Comparison of ENCODE assay signal across 33 cellular contexts in genomic region chr6:54063228-54063539, GRCh38. TPM values are rescaled to one million over a fixed set of nuclear protein-coding genes. Genes with fewer than 3 reads are reported as not detected.
DNase-seq lines count a peak whose midpoint lies in the region; ATAC-seq, FAIRE-seq and TF ChIP-seq lines count a peak whose summit lies in the region.
"Had no signal": no experiment of that assay in that cellular context is flagged by ENCODE, and none has a peak within 500 bp of the region (broad histone marks: within the 10 kb centered on the region; RNA-seq: fewer than 3 reads in every experiment).

No MANE protein-coding gene starts in this region.

- ATAC-seq in right lobe of liver (peak; percentile 68 to 81 (median 74)), HG02759 (IDR thresholded peaks at IDR 0.05; ENCODE audit: unreplicated experiment) (no peak)
- no peak for ATAC-seq in stimulated activated naive CD8-positive, alpha-beta T cell treated with anti-CD3 and anti-CD28 coated beads, Interleukin-15, amount 100 ng/mL, for 72 hours
- ATAC-seq: activated naive CD8-positive, alpha-beta T cell treated with anti-CD3 and anti-CD28 coated beads, Interleukin-2, amount 50 U/mL, for 24 hours; effector memory CD8-positive, alpha-beta T cell; GM12878 had no signal

- H3K9ac ChIP-seq in skeletal muscle tissue (ENCODE audit: low read depth in 1 of 3, low read length in 3 of 3): peak overlapping the region in 2 of 3 donors; percentile 42 to 54

- H3K4me1 Mint-ChIP-seq in stimulated activated naive CD8-positive, alpha-beta T cell treated with anti-CD3 and anti-CD28 coated beads, Interleukin-15, amount 100 ng/mL, for 72 hours: no peaks in the 10 kb centered on the region
- H3K4me1 Mint-ChIP-seq: activated CD4-positive, alpha-beta T cell treated with anti-CD3 and anti-CD28 coated beads, Interleukin-2, amount 10 ng/mL, durations not matched to agents 24 days and 14 days; activated naive CD8-positive, alpha-beta T cell treated with anti-CD3 and anti-CD28 coated beads, Interleukin-2, amount 50 U/mL, for 24 hours; CD8-positive, alpha-beta memory T cell; H9; IgD-negative memory B cell had no signal

- no peak overlapping the region for H3K27ac Mint-ChIP-seq in stimulated activated naive CD8-positive, alpha-beta T cell treated with anti-CD3 and anti-CD28 coated beads, Interleukin-15, amount 100 ng/mL, for 72 hours
- H3K27ac Mint-ChIP-seq: activated CD4-positive, alpha-beta T cell treated with anti-CD3 and anti-CD28 coated beads, Interleukin-2, amount 10 ng/mL, durations not matched to agents 24 days and 14 days; activated naive CD8-positive, alpha-beta T cell treated with anti-CD3 and anti-CD28 coated beads, Interleukin-2, amount 50 U/mL, for 24 hours; activated T-cell treated with anti-CD3 and anti-CD28 coated beads, Interleukin-2, amount 50 U/mL, for 24 hours; CD8-positive, alpha-beta memory T cell; effector memory CD8-positive, alpha-beta T cell; H9; IgD-negative memory B cell; nephron progenitor cell; stimulated activated naive CD8-positive, alpha-beta T cell treated with anti-CD3 and anti-CD28 coated beads, Interleukin-15, Interleukin-2, amounts not matched to agents 100 ng/mL and 50 ng/mL, for 24 hours had no signal

- H3K27ac ChIP-seq in right lobe of liver (peak overlapping the region; percentile 27 to 65 (median 56)), skeletal muscle tissue (ENCODE audit: low read depth, low read length) (peak overlapping the region; percentile 40), Peyer's patch (peak overlapping the region in 1 of 4 donors; percentile 22)
- H3K27ac ChIP-seq: ovary, vagina had no signal

- H3K9me3 Mint-ChIP-seq in stimulated activated naive CD8-positive, alpha-beta T cell treated with anti-CD3 and anti-CD28 coated beads, Interleukin-15, amount 100 ng/mL, for 72 hours: no peaks in the 10 kb centered on the region
- H3K9me3 Mint-ChIP-seq: activated CD4-positive, alpha-beta T cell treated with anti-CD3 and anti-CD28 coated beads, Interleukin-2, amount 10 ng/mL, durations not matched to agents 24 days and 14 days; activated naive CD8-positive, alpha-beta T cell treated with anti-CD3 and anti-CD28 coated beads, Interleukin-2, amount 50 U/mL, for 24 hours; activated T-cell treated with anti-CD3 and anti-CD28 coated beads, Interleukin-2, amount 50 U/mL, for 24 hours; CD8-positive, alpha-beta memory T cell; effector memory CD8-positive, alpha-beta T cell; H9; IgD-negative memory B cell; nephron progenitor cell; stimulated activated naive CD8-positive, alpha-beta T cell treated with anti-CD3 and anti-CD28 coated beads, Interleukin-15, Interleukin-2, amounts not matched to agents 100 ng/mL and 50 ng/mL, for 24 hours had no signal

- H3K36me3 ChIP-seq in right lobe of liver (no peaks in the 10 kb centered on the region), skeletal muscle tissue (ENCODE audit: control insufficient read depth in 3 of 3, insufficient read depth in 3 of 3, low read length in 3 of 3) (no peaks in the 10 kb centered on the region), Peyer's patch (no peaks in the 10 kb centered on the region)
- H3K36me3 ChIP-seq: ovary, vagina had no signal

- H3K4me1 ChIP-seq in right lobe of liver (peaks cover 0 to 9% (median 2%) of the 10 kb centered on the region in 4 donors), skeletal muscle tissue (ENCODE audit: control insufficient read depth in 3 of 3, insufficient read depth in 3 of 3, low read length in 3 of 3) (peaks cover 7 to 15% (median 12%) of the 10 kb centered on the region in 3 donors), Peyer's patch (no peaks in the 10 kb centered on the region)
- H3K4me1 ChIP-seq: vagina had no signal

- no peak overlapping the region for H3K4me3 Mint-ChIP-seq in stimulated activated naive CD8-positive, alpha-beta T cell treated with anti-CD3 and anti-CD28 coated beads, Interleukin-15, amount 100 ng/mL, for 72 hours
- H3K4me3 Mint-ChIP-seq: activated CD4-positive, alpha-beta T cell treated with anti-CD3 and anti-CD28 coated beads, Interleukin-2, amount 10 ng/mL, durations not matched to agents 24 days and 14 days; activated naive CD8-positive, alpha-beta T cell treated with anti-CD3 and anti-CD28 coated beads, Interleukin-2, amount 50 U/mL, for 24 hours; activated T-cell treated with anti-CD3 and anti-CD28 coated beads, Interleukin-2, amount 50 U/mL, for 24 hours; CD8-positive, alpha-beta memory T cell; effector memory CD8-positive, alpha-beta T cell; H9; nephron progenitor cell; stimulated activated naive CD8-positive, alpha-beta T cell treated with anti-CD3 and anti-CD28 coated beads, Interleukin-15, Interleukin-2, amounts not matched to agents 100 ng/mL and 50 ng/mL, for 24 hours had no signal

- TF ChIP-seq CTCF in WI38 (IDR thresholded peaks at IDR 0.05; ENCODE audit: low read depth, low read length): no peak
- TF ChIP-seq CTCF in right lobe of liver (IDR thresholded peaks at IDR 0.05): no peak
- TF ChIP-seq CTCF in Peyer's patch (IDR thresholded peaks at IDR 0.05): no peak

- H3K4me3 ChIP-seq in WI38 (ENCODE audit: low read depth, low read length): peak overlapping the region; percentile 49; the same call in 1 of the 2 replicates
- H3K4me3 ChIP-seq in right lobe of liver: peak overlapping the region; percentile 37 to 47 (median 46)
- peak overlapping the region in 2 of 3 donors; percentile 31 to 43 for H3K4me3 ChIP-seq in skeletal muscle tissue (ENCODE audit: low read length in 3 of 3)
- H3K4me3 ChIP-seq in Peyer's patch: no peak overlapping the region
- H3K4me3 ChIP-seq: GM12878, mucosa of descending colon, ovary, vagina had no signal

- H3K27me3 ChIP-seq in right lobe of liver: no peaks in the 10 kb centered on the region
- H3K27me3 ChIP-seq in skeletal muscle tissue (ENCODE audit: control insufficient read depth in 3 of 3, insufficient read depth in 3 of 3, low read length in 3 of 3): no peaks in the 10 kb centered on the region
- H3K27me3 ChIP-seq in Peyer's patch: no peaks in the 10 kb centered on the region
- H3K27me3 ChIP-seq: ovary, vagina had no signal

- FAIRE-seq in H54 (lab: Jason Lieb, UNC): peak; percentile 72
- FAIRE-seq: GM12878 had no signal

- WGBS in right lobe of liver (ENCODE audit: insufficient coverage, low coverage, low lambda C conversion rate, missing lambda C conversion rate): 42% methylated on average over 3 of the region's 3 CpGs

- TF ChIP-seq POLR2A in H54 (IDR thresholded peaks at IDR 0.05; ENCODE audit: low read depth, low read length) (no peak), right lobe of liver (IDR thresholded peaks at IDR 0.05) (no peak), Peyer's patch (IDR thresholded peaks at IDR 0.05) (no peak)

- intact Hi-C loops in right lobe of liver (cut with DNase I): no loop called here

- DNase-seq in H54 (ENCODE audit: insufficient read length, low spot score) (no peak), right lobe of liver (no peak), NCI-H1694 treated with DMSO at 0.1 percent for 48 hours (lab: John Stamatoyannopoulos, UW) (no peak), Peyer's patch (no peak)
- no peak for DNase-seq in stimulated activated naive CD8-positive, alpha-beta T cell treated with anti-CD3 and anti-CD28 coated beads, Interleukin-15, amount 100 ng/mL, for 72 hours
- DNase-seq: activated CD4-positive, alpha-beta T cell treated with anti-CD3 and anti-CD28 coated beads, Interleukin-2, amount 10 ng/mL, durations not matched to agents 24 days and 14 days; activated gamma-delta T cell treated with Interleukin-2 at 50 U/mL for 16 hours; activated naive CD8-positive, alpha-beta T cell treated with anti-CD3 and anti-CD28 coated beads, Interleukin-2, amount 50 U/mL, for 24 hours; activated T-cell treated with anti-CD3 and anti-CD28 coated beads, Interleukin-2, amount 50 U/mL, for 24 hours; caudate nucleus; CD8-positive, alpha-beta memory T cell; effector memory CD8-positive, alpha-beta T cell; H9; head of caudate nucleus; NCI-H1092; NCI-H187; NCI-H446 treated with DMSO at 0.1 percent for 48 hours; NCI-H82; nephron progenitor cell; ovary; stimulated activated CD4-positive, alpha-beta T cell treated with anti-CD3 and anti-CD28 coated beads, Interleukin-1b, Interleukin-23, amount 100 ng/mL, for 48 hours; stimulated activated CD8-positive, alpha-beta memory T cell treated with anti-CD3 and anti-CD28 coated beads, Interleukin-4, amount 100 ng/mL, for 48 hours had no signal

- H3K27me3 Mint-ChIP-seq in stimulated activated naive CD8-positive, alpha-beta T cell treated with anti-CD3 and anti-CD28 coated beads, Interleukin-15, amount 100 ng/mL, for 72 hours: no peaks in the 10 kb centered on the region
- H3K27me3 Mint-ChIP-seq: activated CD4-positive, alpha-beta T cell treated with anti-CD3 and anti-CD28 coated beads, Interleukin-2, amount 10 ng/mL, durations not matched to agents 24 days and 14 days; activated naive CD8-positive, alpha-beta T cell treated with anti-CD3 and anti-CD28 coated beads, Interleukin-2, amount 50 U/mL, for 24 hours; activated T-cell treated with anti-CD3 and anti-CD28 coated beads, Interleukin-2, amount 50 U/mL, for 24 hours; CD8-positive, alpha-beta memory T cell; effector memory CD8-positive, alpha-beta T cell; IgD-negative memory B cell had no signal

- H3K9me3 ChIP-seq in right lobe of liver: no peaks in the 10 kb centered on the region
- H3K9me3 ChIP-seq in skeletal muscle tissue (ENCODE audit: control insufficient read depth in 3 of 3, low read length in 3 of 3): no peaks in the 10 kb centered on the region
- no peaks in the 10 kb centered on the region for H3K9me3 ChIP-seq in Peyer's patch
- H3K9me3 ChIP-seq: mucosa of descending colon, ovary, vagina had no signal

RNA-seq across cellular contexts. Expression of gene MLIP, which starts 48.1 kb away (rescaled TPM):
- total RNA-seq in right lobe of liver (10 to 100 TPM; 20.2 to 64.6 (median 24.4) TPM), skeletal muscle tissue (27.7 TPM), Peyer's patch (10 to 100 TPM in 2 of 4 donors, 1 to 10 TPM in 1, not detected in 1; 8.8 to 32.1 (median 15.3) TPM)
- total RNA-seq: activated CD4-positive, alpha-beta T cell treated with anti-CD3 and anti-CD28 coated beads, Interleukin-2, amount 10 ng/mL, durations not matched to agents 24 days and 14 days; CD8-positive, alpha-beta memory T cell; fibroblast of villous mesenchyme; GM12878; H9; kidney epithelial cell; RPMI7951; vagina had no signal

Comparison
In these comparisons a context has a peak if more than half of its experiments do, and no peak if none do; other contexts are left out.
1. H3K4me3 ChIP-seq: peak in WI38 (single experiment), right lobe of liver (3 of 3) and skeletal muscle tissue (2 of 3); none in Peyer's patch (0 of 4).
2. ATAC-seq: peak in right lobe of liver (4 of 4); none in stimulated activated naive CD8-positive, alpha-beta T cell treated with anti-CD3 and anti-CD28 coated beads, Interleukin-15, amount 100 ng/mL, for 72 hours (single experiment) and HG02759 (single experiment).